In genomic region chr22:27242917-27243589, GRCh38 we compare ENCODE assay signal across 12 cellular contexts.
"Had no signal": no experiment of that assay in that cellular context is flagged by ENCODE, and none has a peak within 500 bp of the region (broad histone marks: within the 10 kb centered on the region; RNA-seq: fewer than 3 reads in every experiment).

No MANE protein-coding gene starts in this region.

- H3K36me3 ChIP-seq: breast epithelium, gastroesophageal sphincter, lower lobe of right lung, thyroid gland, uterus had no signal

- H3K4me3 Mint-ChIP-seq: activated naive CD4-positive, alpha-beta T cell treated with anti-CD3 and anti-CD28 coated beads, Interleukin-2, amount 50 U/mL, for 24 hours; activated T-cell treated with anti-CD3 and anti-CD28 coated beads, Interleukin-2, amount 50 U/mL, for 24 hours; natural killer cell had no signal

- H3K27ac ChIP-seq: breast epithelium, lower lobe of right lung, uterus had no signal

- H3K27ac Mint-ChIP-seq: activated naive CD4-positive, alpha-beta T cell treated with anti-CD3 and anti-CD28 coated beads, Interleukin-2, amount 50 U/mL, for 24 hours; activated T-cell treated with anti-CD3 and anti-CD28 coated beads, Interleukin-2, amount 50 U/mL, for 24 hours; natural killer cell had no signal

- H3K27me3 ChIP-seq: breast epithelium, gastroesophageal sphincter, thyroid gland, uterus had no signal

- DNase-seq: activated effector memory CD4-positive, alpha-beta T cell treated with Interleukin-2 at 50 U/mL for 16 hours; activated T-cell treated with anti-CD3 and anti-CD28 coated beads, Interleukin-2, amount 50 U/mL, for 24 hours; left cardiac atrium; lower lobe of right lung; natural killer cell; thyroid gland; uterus had no signal

- FAIRE-seq: endothelial cell of umbilical vein had no signal

- H3K9me3 Mint-ChIP-seq: activated naive CD4-positive, alpha-beta T cell treated with anti-CD3 and anti-CD28 coated beads, Interleukin-2, amount 50 U/mL, for 24 hours; activated T-cell treated with anti-CD3 and anti-CD28 coated beads, Interleukin-2, amount 50 U/mL, for 24 hours had no signal

- H3K36me3 Mint-ChIP-seq: activated naive CD4-positive, alpha-beta T cell treated with anti-CD3 and anti-CD28 coated beads, Interleukin-2, amount 50 U/mL, for 24 hours; natural killer cell had no signal

- H3K4me3 ChIP-seq: breast epithelium, gastroesophageal sphincter, lower lobe of right lung, thyroid gland, uterus had no signal

- ATAC-seq: activated CD4-positive, CD25-positive, alpha-beta regulatory T cell treated with anti-CD3 and anti-CD28 coated beads, Interleukin-2, amount 50 U/mL, for 24 hours; left cardiac atrium; lower lobe of right lung; natural killer cell had no signal

- H3K9me3 ChIP-seq: breast epithelium, gastroesophageal sphincter, lower lobe of right lung, thyroid gland, uterus had no signal

- H3K4me1 ChIP-seq: breast epithelium had no signal
